ENCODE assay signal across 8 cellular contexts in genomic region chr1:160618763-160619274, GRCh38. TPM values are rescaled to one million over a fixed set of nuclear protein-coding genes. Genes with fewer than 3 reads are reported as not detected.
DNase-seq lines count a peak whose midpoint lies in the region; ATAC-seq and TF ChIP-seq lines count a peak whose summit lies in the region.

No MANE protein-coding gene starts in this region.

- no peaks in the 10 kb centered on the region for H3K9me3 Mint-ChIP-seq in activated CD4-positive, alpha-beta memory T cell treated with anti-CD3 and anti-CD28 coated beads for 36 hours

- H3K36me3 Mint-ChIP-seq in activated CD4-positive, alpha-beta memory T cell treated with anti-CD3 and anti-CD28 coated beads for 36 hours = peaks cover 75% of the 10 kb centered on the region

- intact Hi-C loops in activated CD4-positive, alpha-beta memory T cell treated with anti-CD3 and anti-CD28 coated beads for 36 hours (cut with micrococcal nuclease) = no loop called here
- intact Hi-C loops in right lobe of liver (cut with DNase I) (no loop called here), thyroid gland (cut with DNase I) (no loop called here)

- H3K4me3 ChIP-seq in right lobe of liver (no peak overlapping the region), thyroid gland (replicated peaks in 1 of 3) (no peak overlapping the region)

- WGBS in right lobe of liver (ENCODE audit: insufficient coverage, low coverage, low lambda C conversion rate, missing lambda C conversion rate) = 80% methylated on average over 3 of the region's 3 CpGs
- 91 to 95% methylated on average over 3 of the region's 3 CpGs for WGBS in thyroid gland, 2 donors

- H3K4me1 Mint-ChIP-seq in activated CD4-positive, alpha-beta memory T cell treated with anti-CD3 and anti-CD28 coated beads for 36 hours (ENCODE audit: low read depth) = peaks cover 63% of the 10 kb centered on the region

- no peaks in the 10 kb centered on the region for H3K9me3 ChIP-seq in right lobe of liver
- H3K9me3 ChIP-seq in thyroid gland = no peaks in the 10 kb centered on the region

- H3K36me3 ChIP-seq in right lobe of liver (no peaks in the 10 kb centered on the region), thyroid gland (no peaks in the 10 kb centered on the region)

- POLR2A ChIA-PET in activated CD4-positive, alpha-beta memory T cell treated with anti-CD3 and anti-CD28 coated beads for 36 hours (lab: Charles Lee) = interaction anchor here (0.6 to 3.4 kb wide), 7 partner anchors 9 to 64 kb away, joined by 3 to 21 read pairs (median 4); partner anchors contain the start of gene SLAMF1

- peak in 2 of 4 donors; percentile 35 to 54 for ATAC-seq in right lobe of liver
- no peak for ATAC-seq in GM19324 (IDR thresholded peaks at IDR 0.05; ENCODE audit: low FRiP score, unreplicated experiment)
- no peak for ATAC-seq in HG03139 (IDR thresholded peaks at IDR 0.05; ENCODE audit: unreplicated experiment)

- H3K27me3 ChIP-seq in right lobe of liver (no peaks in the 10 kb centered on the region), thyroid gland (no peaks in the 10 kb centered on the region)

- peak overlapping the region; percentile 68 for H3K27ac Mint-ChIP-seq in activated CD4-positive, alpha-beta memory T cell treated with anti-CD3 and anti-CD28 coated beads for 36 hours

- CTCF ChIA-PET in activated CD4-positive, alpha-beta memory T cell treated with anti-CD3 and anti-CD28 coated beads for 36 hours (lab: Charles Lee) = interaction anchor here (0.7 to 5.5 kb wide), 31 partner anchors 9 to 420 kb away, joined by 3 to 69 read pairs (median 5); partner anchors contain the start of genes SLAMF1 and TSTD1

- H3K4me1 ChIP-seq in right lobe of liver (no peaks in the 10 kb centered on the region), thyroid gland (no peaks in the 10 kb centered on the region)

- no peak overlapping the region for H3K4me3 Mint-ChIP-seq in activated CD4-positive, alpha-beta memory T cell treated with anti-CD3 and anti-CD28 coated beads for 36 hours

- TF ChIP-seq POLR2A in right lobe of liver (IDR thresholded peaks at IDR 0.05) (no peak), thyroid gland (IDR thresholded peaks at IDR 0.05) (no peak)

- no peaks in the 10 kb centered on the region for H3K27me3 Mint-ChIP-seq in activated CD4-positive, alpha-beta memory T cell treated with anti-CD3 and anti-CD28 coated beads for 36 hours

- TF ChIP-seq CTCF in right lobe of liver (IDR thresholded peaks at IDR 0.05) (peak; percentile 37 to 53 (median 44)), thyroid gland (IDR thresholded peaks at IDR 0.05) (peak in 2 of 6 experiments; percentile 14 to 32)

- DNase-seq in DMS53 treated with DMSO at 0.1 percent for 48 hours (lab: John Stamatoyannopoulos, UW; ENCODE audit: unreplicated experiment) (peak; percentile 4), HuH-7 (ENCODE audit: low spot score) (peak; percentile 18), right lobe of liver (no peak), SK-N-DZ (ENCODE audit: low spot score) (no peak), thyroid gland (no peak)
- peak; percentile 59 for DNase-seq in activated CD4-positive, alpha-beta memory T cell treated with anti-CD3 and anti-CD28 coated beads for 36 hours

- H3K27ac ChIP-seq in right lobe of liver (no peak overlapping the region), thyroid gland (no peak overlapping the region)

RNA-seq across cellular contexts. Expression of gene SLAMF1, which starts 28.0 kb away (rescaled TPM):
- 100 to 1,000 TPM; 166 TPM for total RNA-seq in activated CD4-positive, alpha-beta memory T cell treated with anti-CD3 and anti-CD28 coated beads for 36 hours
- total RNA-seq in right lobe of liver (under 1 TPM; 0.20 to 0.42 (median 0.28) TPM), thyroid gland (1 to 10 TPM in 1 of 4 donors, under 1 TPM in 3; 0.33 to 2.5 (median 0.76) TPM)
- polyA plus RNA-seq in SK-N-DZ (2014; cell fraction: cytosol; rRNA removed) = not detected in 2 replicates
- polyA plus RNA-seq in SK-N-DZ (2014; cell fraction: nucleus; rRNA removed) = not detected in 2 replicates

RNA-seq across cellular contexts. Expression of gene CD84, which starts 39.5 kb away (rescaled TPM):
- 10 to 100 TPM; 18.6 to 20.2 TPM for total RNA-seq in activated CD4-positive, alpha-beta memory T cell treated with anti-CD3 and anti-CD28 coated beads for 36 hours
- total RNA-seq in right lobe of liver = 10 to 100 TPM in 1 of 6 experiments, 1 to 10 TPM in 5; 2.4 to 11.1 (median 3.4) TPM
- not detected in 2 replicates for polyA plus RNA-seq in SK-N-DZ (2014; cell fraction: cytosol; rRNA removed)
- polyA plus RNA-seq in SK-N-DZ (2014; cell fraction: nucleus; rRNA removed) = not detected in 2 replicates
- 1 to 10 TPM; 1.8 to 5.8 (median 2.4) TPM for total RNA-seq in thyroid gland

Comparison
In these comparisons a context has a peak if more than half of its experiments do, and no peak if none do; other contexts are left out.
1. DNase-seq: peak in DMS53 treated with DMSO at 0.1 percent for 48 hours (single experiment), HuH-7 (single experiment) and activated CD4-positive, alpha-beta memory T cell treated with anti-CD3 and anti-CD28 coated beads for 36 hours (single experiment); none in right lobe of liver (0 of 3), SK-N-DZ (single experiment) and thyroid gland (0 of 2).
2. RNA of gene SLAMF1, which starts 28.0 kb away (total RNA-seq): 166 TPM in activated CD4-positive, alpha-beta memory T cell treated with anti-CD3 and anti-CD28 coated beads for 36 hours; 0.33 to 2.5 TPM in thyroid gland and 0.20 to 0.42 TPM in right lobe of liver; every median in the first group is over 10 times any median in the second.